ENCODE assay signal across 22 cellular contexts in the genomic region with DNA sequence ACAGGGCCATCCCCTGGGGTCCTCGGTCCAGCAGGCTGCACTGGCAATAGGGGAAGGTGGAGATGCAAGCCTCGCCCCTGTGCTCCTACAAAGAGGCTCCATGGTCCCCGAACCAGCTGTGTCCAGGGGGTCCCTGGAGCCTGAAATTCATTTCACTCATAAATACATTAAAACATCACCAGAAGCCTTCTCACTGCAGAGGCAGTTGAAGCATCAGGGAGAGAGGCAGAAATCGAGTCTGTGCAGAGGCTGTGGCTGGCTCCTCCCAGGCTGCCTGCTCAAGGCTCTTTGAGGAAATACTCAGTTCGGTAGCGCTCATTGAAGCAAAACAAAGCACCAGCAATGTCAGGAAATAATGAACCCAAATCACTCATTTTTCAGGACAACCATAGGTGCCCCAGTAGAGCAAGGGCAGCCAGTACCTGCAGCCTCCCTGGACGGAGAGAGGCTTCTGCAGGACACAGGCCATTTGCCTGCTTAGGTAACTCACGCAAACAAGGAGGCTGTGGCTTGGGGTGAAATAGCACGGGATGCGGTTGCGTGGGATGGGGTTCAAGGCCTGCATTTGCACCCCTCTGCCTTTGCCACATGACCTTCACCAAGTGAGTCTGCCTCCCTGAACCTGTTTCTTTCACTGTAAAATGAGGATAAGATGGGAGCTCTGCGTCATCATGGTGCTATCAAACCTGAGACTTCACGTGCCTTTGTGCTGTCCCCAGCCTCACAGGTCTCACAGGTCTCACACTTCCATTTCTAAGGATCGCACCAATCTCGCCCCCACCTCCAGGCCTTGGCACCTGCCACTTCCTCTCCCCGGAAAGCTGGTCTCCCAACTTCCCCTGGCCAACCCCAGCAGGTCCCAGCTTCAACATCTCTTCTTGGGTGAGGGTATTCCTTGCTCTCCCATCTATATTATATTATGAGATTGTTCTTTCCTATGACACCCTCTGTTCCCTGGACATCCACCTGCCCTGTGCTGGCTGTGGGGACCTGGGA.
DNase-seq lines count a peak whose midpoint lies in the region; ATAC-seq and TF ChIP-seq lines count a peak whose summit lies in the region.
"Had no signal": no experiment of that assay in that cellular context is flagged by ENCODE, and none has a peak within 500 bp of the region (broad histone marks: within the 10 kb centered on the region; RNA-seq: fewer than 3 reads in every experiment).

No MANE protein-coding gene starts in this region.

- ATAC-seq in heart left ventricle (no peak), Right ventricle myocardium inferior (no peak), omental fat pad (ENCODE audit: low FRiP score) (no peak)
- ATAC-seq: activated CD8-positive, alpha-beta T cell treated with anti-CD3 and anti-CD28 coated beads for 36 hours; GM23338; naive thymus-derived CD8-positive, alpha-beta T cell; stimulated activated memory B cell treated with anti-CD40 and anti-IgM and Interleukin-4, amounts not matched to agents 10 μg/mL and 1 μg/mL and 100 μg/mL, for 72 hours had no signal

- peaks cover 64% of the 10 kb centered on the region for H3K4me1 Mint-ChIP-seq in brain
- H3K4me1 Mint-ChIP-seq: stimulated activated memory B cell treated with anti-CD40 and anti-IgM and Interleukin-4, amounts not matched to agents 10 μg/mL and 1 μg/mL and 100 μg/mL, for 72 hours had no signal

- H3K9me3 ChIP-seq in heart left ventricle (no peaks in the 10 kb centered on the region), vagina (no peaks in the 10 kb centered on the region)

- peaks cover 16% of the 10 kb centered on the region for H3K27me3 Mint-ChIP-seq in brain
- H3K27me3 Mint-ChIP-seq: activated CD8-positive, alpha-beta T cell treated with anti-CD3 and anti-CD28 coated beads for 36 hours had no signal

- H3K4me3 ChIP-seq in heart left ventricle = no peak overlapping the region
- H3K4me3 ChIP-seq in vagina = no peak overlapping the region
- H3K4me3 ChIP-seq: GM23338, lung had no signal

- TF ChIP-seq CTCF in heart left ventricle (IDR thresholded peaks at IDR 0.05) (no peak), brain (conservative IDR thresholded peaks at IDR 0.05) (no peak), omental fat pad (IDR thresholded peaks at IDR 0.05) (no peak), vagina (IDR thresholded peaks at IDR 0.05) (no peak)

- intact Hi-C loops in heart left ventricle (cut with DNase I) (no loop called here), Right ventricle myocardium inferior (cut with DNase I) (no loop called here), vagina (cut with DNase I) (no loop called here)

- whole genome bisulfite sequencing in heart left ventricle, 4 donors = 86 to 88% (median 87%) methylated on average over 15 to 16 of the region's 16 CpGs

- peaks cover 0 to 6% (median 0%) of the 10 kb centered on the region in 5 experiments for H3K9me3 Mint-ChIP-seq in brain
- H3K9me3 Mint-ChIP-seq: activated CD8-positive, alpha-beta T cell treated with anti-CD3 and anti-CD28 coated beads for 36 hours; activated T-helper 2 cell treated with anti-CD3 and anti-CD28 coated beads, Interferon-gamma antibody, Interleukin-2, Interleukin-4, amounts not matched to agents 10 μg/mL and 5 μg/mL and 100 μg/mL, durations not matched to agents 14 hours and 24 hours and 36 hours; central memory CD8-positive, alpha-beta T cell; GM23338; naive thymus-derived CD8-positive, alpha-beta T cell; stimulated activated memory B cell treated with anti-CD40 and anti-IgM and Interleukin-4, amounts not matched to agents 10 μg/mL and 1 μg/mL and 100 μg/mL, for 72 hours had no signal

- H3K4me1 ChIP-seq in heart left ventricle = no peaks in the 10 kb centered on the region
- H3K4me1 ChIP-seq in vagina = no peaks in the 10 kb centered on the region

- peaks cover 0 to 10% (median 0%) of the 10 kb centered on the region in 9 donors for H3K27me3 ChIP-seq in heart left ventricle
- no peaks in the 10 kb centered on the region for H3K27me3 ChIP-seq in vagina

- no peak overlapping the region for H3K4me3 Mint-ChIP-seq in brain
- H3K4me3 Mint-ChIP-seq: activated CD8-positive, alpha-beta T cell treated with anti-CD3 and anti-CD28 coated beads for 36 hours; central memory CD8-positive, alpha-beta T cell; GM23338; naive thymus-derived CD8-positive, alpha-beta T cell; stimulated activated memory B cell treated with anti-CD40 and anti-IgM and Interleukin-4, amounts not matched to agents 10 μg/mL and 1 μg/mL and 100 μg/mL, for 72 hours had no signal

- TF ChIP-seq POLR2A in heart left ventricle (IDR thresholded peaks at IDR 0.05) = no peak
- TF ChIP-seq POLR2A in vagina (IDR thresholded peaks at IDR 0.05) = no peak

- DNase-seq in heart left ventricle = peak in 3 of 5 donors; percentile 5 to 38 (median 11)
- DNase-seq in Right ventricle myocardium inferior (ENCODE audit: missing footprints) = no peak
- DNase-seq in omental fat pad (ENCODE audit: low spot score) = peak; percentile 8
- DNase-seq in vagina (ENCODE audit: extremely low spot score in 2 of 2) = peak; percentile 61 to 77
- DNase-seq in KBM-7 = no peak
- DNase-seq in COLO829 (ENCODE audit: low spot score) = no peak
- DNase-seq in NCI-H526 treated with DMSO at 0.1 percent for 48 hours (lab: John Stamatoyannopoulos, UW) = no peak
- DNase-seq: activated CD8-positive, alpha-beta T cell treated with anti-CD3 and anti-CD28 coated beads for 36 hours; amygdala; effector CD8-positive, alpha-beta T cell; MV-4-11; NCI-H187 treated with DMSO at 0.1 percent for 48 hours; NK-92 treated with Interleukin-12 subunit alpha and Interleukin-12 subunit beta, amount 100 ng/mL, for 24 hours; RPMI8226 had no signal

- in situ Hi-C loops in KBM-7 (cut with MboI; ENCODE audit: low pct_unique_long_range_greater_than_20kb, low sequenced_read_pairs) = no loop called here

- H3K36me3 ChIP-seq in heart left ventricle (no peaks in the 10 kb centered on the region), vagina (no peaks in the 10 kb centered on the region)

- H3K36me3 Mint-ChIP-seq in brain = no peaks in the 10 kb centered on the region
- H3K36me3 Mint-ChIP-seq: naive thymus-derived CD8-positive, alpha-beta T cell; stimulated activated memory B cell treated with anti-CD40 and anti-IgM and Interleukin-4, amounts not matched to agents 10 μg/mL and 1 μg/mL and 100 μg/mL, for 72 hours had no signal

- H3K27ac ChIP-seq in heart left ventricle = no peak overlapping the region
- no peak overlapping the region for H3K27ac ChIP-seq in vagina
- H3K27ac ChIP-seq: HL-60 had no signal

- peak overlapping the region in 3 of 5 experiments; percentile 29 to 78 (median 39) for H3K27ac Mint-ChIP-seq in brain
- H3K27ac Mint-ChIP-seq: activated CD8-positive, alpha-beta T cell treated with anti-CD3 and anti-CD28 coated beads for 36 hours; activated T-helper 2 cell treated with anti-CD3 and anti-CD28 coated beads, Interferon-gamma antibody, Interleukin-2, Interleukin-4, amounts not matched to agents 10 μg/mL and 5 μg/mL and 100 μg/mL, durations not matched to agents 14 hours and 24 hours and 36 hours; GM23338; naive thymus-derived CD8-positive, alpha-beta T cell; stimulated activated memory B cell treated with anti-CD40 and anti-IgM and Interleukin-4, amounts not matched to agents 10 μg/mL and 1 μg/mL and 100 μg/mL, for 72 hours had no signal

Comparison
In these comparisons a context has a peak if more than half of its experiments do, and no peak if none do; other contexts are left out.
1. DNase-seq: peak in heart left ventricle (3 of 5), omental fat pad (single experiment) and vagina (2 of 2); none in Right ventricle myocardium inferior (single experiment), KBM-7 (single experiment), COLO829 (single experiment) and NCI-H526 treated with DMSO at 0.1 percent for 48 hours (single experiment).